In the genomic region with DNA sequence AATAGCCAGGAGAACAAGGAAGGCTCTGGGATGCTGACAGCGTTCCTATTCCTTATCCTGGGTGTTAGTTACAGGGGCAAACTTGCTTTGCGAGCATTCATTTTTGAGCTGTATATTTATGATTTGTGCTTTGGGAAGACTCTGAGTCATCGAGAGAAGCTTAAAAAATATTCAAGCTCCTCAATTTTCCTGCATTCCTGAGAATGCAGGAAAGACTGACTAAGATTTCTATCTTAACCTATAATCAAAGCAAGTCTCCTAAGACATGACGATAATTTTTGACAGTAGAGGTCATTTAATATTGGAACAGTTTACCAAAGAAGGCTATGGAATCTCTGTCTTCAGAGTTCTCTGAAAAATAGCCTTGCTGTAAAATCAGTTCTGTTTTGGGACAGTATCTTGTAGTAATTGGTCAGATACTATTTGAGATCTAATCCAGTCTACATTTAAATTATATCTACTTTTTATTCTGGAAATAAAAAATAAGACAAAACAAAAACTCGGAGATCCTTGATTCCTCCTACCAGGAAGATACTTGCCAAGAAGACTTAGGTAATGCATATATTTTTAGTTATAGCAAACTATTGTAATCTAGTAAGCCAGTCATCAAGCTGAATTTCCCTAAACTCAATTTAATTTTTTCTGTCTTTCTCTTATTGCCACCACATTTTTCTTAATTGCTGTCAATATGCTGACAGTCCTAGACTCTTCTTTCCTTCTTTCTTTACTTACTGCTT, we compare ENCODE assay signal across 1 cellular context.
A peak's percentile ranks its signal among the peaks of the same experiment; 100 is the strongest.
TF ChIP-seq lines count a peak whose summit lies in the region.

No MANE protein-coding gene starts in this region.

TF ChIP-seq in K562, 482 proteins besides CTCF, POLR2A, EP300 and RAD21 (continued from another document):
- TF ChIP-seq, protein P1, sequence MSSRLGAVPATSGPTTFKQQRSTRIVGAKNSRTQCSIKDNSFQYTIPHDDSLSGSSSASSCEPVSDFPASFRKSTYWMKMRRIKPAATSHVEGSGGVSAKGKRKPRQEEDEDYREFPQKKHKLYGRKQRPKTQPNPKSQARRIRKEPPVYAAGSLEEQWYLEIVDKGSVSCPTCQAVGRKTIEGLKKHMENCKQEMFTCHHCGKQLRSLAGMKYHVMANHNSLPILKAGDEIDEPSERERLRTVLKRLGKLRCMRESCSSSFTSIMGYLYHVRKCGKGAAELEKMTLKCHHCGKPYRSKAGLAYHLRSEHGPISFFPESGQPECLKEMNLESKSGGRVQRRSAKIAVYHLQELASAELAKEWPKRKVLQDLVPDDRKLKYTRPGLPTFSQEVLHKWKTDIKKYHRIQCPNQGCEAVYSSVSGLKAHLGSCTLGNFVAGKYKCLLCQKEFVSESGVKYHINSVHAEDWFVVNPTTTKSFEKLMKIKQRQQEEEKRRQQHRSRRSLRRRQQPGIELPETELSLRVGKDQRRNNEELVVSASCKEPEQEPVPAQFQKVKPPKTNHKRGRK (tag; IDR thresholded peaks at IDR 0.05) = peak; percentile 57; the same call in 1 of the 2 replicates
- no peak for TF ChIP-seq PHB2 (IDR thresholded peaks at IDR 0.05; ENCODE audit: low read depth)
- no peak for TF ChIP-seq XRCC5 (IDR thresholded peaks at IDR 0.05; ENCODE audit: low read depth, low read length)
- TF ChIP-seq, protein P2, sequence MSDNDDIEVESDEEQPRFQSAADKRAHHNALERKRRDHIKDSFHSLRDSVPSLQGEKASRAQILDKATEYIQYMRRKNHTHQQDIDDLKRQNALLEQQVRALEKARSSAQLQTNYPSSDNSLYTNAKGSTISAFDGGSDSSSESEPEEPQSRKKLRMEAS (CRISPR knock-in tag; IDR thresholded peaks at IDR 0.05) = no peak
- no peak; the same call in 1 of the 2 replicates for TF ChIP-seq JUND (IDR thresholded peaks at IDR 0.05; ENCODE audit: borderline replicate concordance, low read depth, low read length)
- TF ChIP-seq JUND (tag; IDR thresholded peaks at IDR 0.05; ENCODE audit: borderline replicate concordance, low read depth, low read length) = 0 out of 3 replicates have a peak, but pooled peaks have one; percentile 18
- TF ChIP-seq RBFOX2 (IDR thresholded peaks at IDR 0.05; ENCODE audit: low read depth, low read length) = peak; percentile 37; the same call in 1 of the 2 replicates
- no peak for TF ChIP-seq CREB1 (IDR thresholded peaks at IDR 0.05)
- no peak for TF ChIP-seq CREB1 (CRISPR knock-in tag; IDR thresholded peaks at IDR 0.05)
- TF ChIP-seq, protein P3, sequence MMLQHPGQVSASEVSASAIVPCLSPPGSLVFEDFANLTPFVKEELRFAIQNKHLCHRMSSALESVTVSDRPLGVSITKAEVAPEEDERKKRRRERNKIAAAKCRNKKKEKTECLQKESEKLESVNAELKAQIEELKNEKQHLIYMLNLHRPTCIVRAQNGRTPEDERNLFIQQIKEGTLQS (IDR thresholded peaks at IDR 0.05) = 0 out of 2 replicates have a peak, but pooled peaks have one; percentile 10
- TF ChIP-seq, protein P3 (CRISPR knock-in tag; conservative IDR thresholded peaks at IDR 0.05) = no peak
- TF ChIP-seq ZNF764 (CRISPR knock-in tag; IDR thresholded peaks at IDR 0.05; ENCODE audit: low read depth) = no peak
- TF ChIP-seq LCOR (CRISPR knock-in tag; IDR thresholded peaks at IDR 0.05) = no peak
- no peak for TF ChIP-seq ESRRB (CRISPR knock-in tag; IDR thresholded peaks at IDR 0.05; ENCODE audit: borderline replicate concordance)
- TF ChIP-seq MTA1 (IDR thresholded peaks at IDR 0.05; ENCODE audit: borderline replicate concordance) = no peak
- no peak for TF ChIP-seq ZNF830 (CRISPR knock-in tag; IDR thresholded peaks at IDR 0.05)
- 0 out of 2 replicates have a peak, but pooled peaks have one; percentile 42 for TF ChIP-seq GATAD2B (IDR thresholded peaks at IDR 0.05; ENCODE audit: borderline replicate concordance)
